ENCODE assay signal across 16 cellular contexts in the genomic region with DNA sequence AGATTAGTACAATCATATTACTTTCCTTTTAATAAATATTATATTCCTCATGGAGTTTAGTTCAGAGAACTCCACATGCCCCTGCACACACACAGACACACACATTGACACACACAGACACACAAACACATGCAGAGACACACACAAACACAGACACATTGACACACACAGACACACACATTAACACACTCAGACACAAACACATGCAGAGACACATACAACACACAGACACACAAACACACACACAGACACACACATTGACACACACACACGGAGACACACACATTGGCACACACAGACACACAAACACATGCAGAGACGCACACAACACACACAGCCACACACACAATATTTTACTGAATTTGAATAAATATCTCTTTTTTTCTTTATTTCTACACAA. TPM values are rescaled to one million over a fixed set of nuclear protein-coding genes. Genes with fewer than 3 reads are reported as not detected.
DNase-seq lines count a peak whose midpoint lies in the region; FAIRE-seq and TF ChIP-seq lines count a peak whose summit lies in the region.
"Had no signal": no experiment of that assay in that cellular context is flagged by ENCODE, and none has a peak within 500 bp of the region (broad histone marks: within the 10 kb centered on the region; RNA-seq: fewer than 3 reads in every experiment).

No MANE protein-coding gene starts in this region.

- H3K9me3 ChIP-seq in CD8-positive, alpha-beta memory T cell (ENCODE audit: low read length): no peaks in the 10 kb centered on the region
- H3K9me3 ChIP-seq in H1 (ENCODE audit: insufficient read depth in 2 of 2, low read depth in 1 of 2, low read length in 1 of 2) (no peaks in the 10 kb centered on the region), trophoblast cell (ENCODE audit: insufficient read depth, low read depth, low read length) (no peaks in the 10 kb centered on the region)
- H3K9me3 ChIP-seq: BLaER1 had no signal

- peak overlapping the region in 1 of 7 donors; percentile 38 for H3K4me3 Mint-ChIP-seq in CD8-positive, alpha-beta memory T cell
- H3K4me3 Mint-ChIP-seq in immature natural killer cell: no peak overlapping the region
- H3K4me3 Mint-ChIP-seq: CD4-positive, alpha-beta memory T cell had no signal

- POLR2A ChIA-PET in CD8-positive, alpha-beta memory T cell (lab: Charles Lee): no interaction called here
- POLR2A ChIA-PET in HEK293T (lab: Yijun Ruan, JAX): no interaction called here
- POLR2A ChIA-PET in H1 (lab: Charles Lee; ENCODE audit: partially characterized antibody): no interaction called here

- H3K36me3 Mint-ChIP-seq in CD8-positive, alpha-beta memory T cell: no peaks in the 10 kb centered on the region
- H3K36me3 Mint-ChIP-seq in immature natural killer cell: no peaks in the 10 kb centered on the region
- H3K36me3 Mint-ChIP-seq: CD4-positive, alpha-beta memory T cell had no signal

- no peak for TF ChIP-seq POLR2A in H1 (IDR thresholded peaks at IDR 0.05; ENCODE audit: control extremely low read depth in 1 of 2, low read depth in 2 of 2, low read length in 2 of 2)

- DNase-seq in CD8-positive, alpha-beta memory T cell: no peak
- DNase-seq in HEK293T (ENCODE audit: extremely low spot score): no peak
- no peak for DNase-seq in H1 (ENCODE audit: low read depth in 1 of 2, low spot score in 2 of 2)
- DNase-seq in trophoblast cell: no peak
- no peak for DNase-seq in immature natural killer cell
- no peak for DNase-seq in NCI-H187 (lab: John Stamatoyannopoulos, UW)
- DNase-seq in stimulated activated CD4-positive, alpha-beta T cell treated with anti-CD3 and anti-CD28 coated beads, Interleukin-1b, Interleukin-23, amount 100 ng/mL, for 48 hours: no peak
- no peak for DNase-seq in NCI-H1092 treated with DMSO at 0.1 percent for 48 hours (lab: John Stamatoyannopoulos, UW)
- DNase-seq: CD4-positive, alpha-beta memory T cell; KG1; NCI-H1417 treated with DMSO at 0.1 percent for 48 hours; NCI-H1930; NCI-H345; NCI-H524 treated with DMSO at 0.1 percent for 48 hours had no signal

- no peak for FAIRE-seq in H1 (lab: Jason Lieb, UNC)
- FAIRE-seq: H54 had no signal

- H3K4me1 ChIP-seq in CD8-positive, alpha-beta memory T cell (ENCODE audit: insufficient read depth, low read length): no peaks in the 10 kb centered on the region
- H3K4me1 ChIP-seq in H1 (replicated peaks in 1 of 4; ENCODE audit: control insufficient read depth in 3 of 4, insufficient read depth in 4 of 4, low read length in 3 of 4) (0 out of 7 replicates have a peak, but pooled peaks cover 0 to 2% (median 0%) of the 10 kb centered on the region in 4 experiments), trophoblast cell (ENCODE audit: control insufficient read depth in 1 of 2, insufficient read depth in 2 of 2, low read length in 2 of 2) (peaks cover 0 to 2% of the 10 kb centered on the region in 2 experiments)

- no peak overlapping the region for H3K4me3 ChIP-seq in CD8-positive, alpha-beta memory T cell (ENCODE audit: low read length)
- H3K4me3 ChIP-seq in H1 (ENCODE audit: extremely low read depth in 1 of 4, insufficient read depth in 2 of 4, low read depth in 3 of 4, low read length in 4 of 4): no peak overlapping the region
- peak overlapping the region; percentile 37 for H3K4me3 ChIP-seq in trophoblast cell (ENCODE audit: low read depth, low read length)
- H3K4me3 ChIP-seq: BLaER1 had no signal

- no peaks in the 10 kb centered on the region for H3K79me1 ChIP-seq in H1 (ENCODE audit: low read depth, low read length)
- peaks cover 2% of the 10 kb centered on the region for H3K79me1 ChIP-seq in trophoblast cell (ENCODE audit: low read length)

- CTCF ChIA-PET in CD8-positive, alpha-beta memory T cell (lab: Charles Lee): no interaction called here
- CTCF ChIA-PET in HEK293T (lab: Yijun Ruan, JAX): no interaction called here
- CTCF ChIA-PET in H1 (lab: Charles Lee; ENCODE audit: partially characterized antibody): no interaction called here

- H3K9me3 Mint-ChIP-seq in CD8-positive, alpha-beta memory T cell: no peaks in the 10 kb centered on the region
- no peaks in the 10 kb centered on the region for H3K9me3 Mint-ChIP-seq in immature natural killer cell
- H3K9me3 Mint-ChIP-seq: CD4-positive, alpha-beta memory T cell had no signal

- no peak for TF ChIP-seq CTCF in H1 (IDR thresholded peaks at IDR 0.05; ENCODE audit: control extremely low read depth in 1 of 3, insufficient read depth in 1 of 3, low read depth in 1 of 3, low read length in 3 of 3)

- no peaks in the 10 kb centered on the region for H3K27me3 ChIP-seq in CD8-positive, alpha-beta memory T cell (ENCODE audit: insufficient read depth, low read length, poor library complexity, severe bottlenecking)
- no peaks in the 10 kb centered on the region for H3K27me3 ChIP-seq in H1 (replicated peaks in 1 of 4; ENCODE audit: control insufficient read depth in 3 of 4, extremely low read depth in 1 of 4, insufficient read depth in 3 of 4, low read length in 3 of 4)
- no peaks in the 10 kb centered on the region for H3K27me3 ChIP-seq in trophoblast cell (ENCODE audit: insufficient read depth, low read length)
- H3K27me3 ChIP-seq: BLaER1 had no signal

- no peak overlapping the region for H3K4ac ChIP-seq in H1 (replicated peaks; ENCODE audit: insufficient read length, low read depth, low read length)
- H3K4ac ChIP-seq in trophoblast cell (ENCODE audit: low read depth, low read length): no peak overlapping the region

- WGBS in H1 (ENCODE audit: extremely low coverage in 1 of 2, insufficient coverage in 1 of 2, insufficient read length in 1 of 2, insufficient replicate concordance in 2 of 2, low coverage in 1 of 2, low lambda C conversion rate in 2 of 2, missing lambda C conversion rate in 1 of 2), 2 experiments: 79% methylated on average over 2 of the region's 2 CpGs; no CpG with 5 or more reads in 1 of the 2 experiments
- no CpG with 5 or more reads among the region's 2 CpGs for WGBS in trophoblast cell (ENCODE audit: extremely low coverage, insufficient coverage, insufficient read length)

- no peak overlapping the region for H3K27ac Mint-ChIP-seq in CD8-positive, alpha-beta memory T cell
- H3K27ac Mint-ChIP-seq in immature natural killer cell: no peak overlapping the region
- H3K27ac Mint-ChIP-seq: CD4-positive, alpha-beta memory T cell had no signal

- H3K79me2 ChIP-seq in H1 (ENCODE audit: control insufficient read depth in 1 of 2, insufficient read depth in 2 of 2, low read length in 2 of 2) (no peaks in the 10 kb centered on the region), trophoblast cell (ENCODE audit: control insufficient read depth, insufficient read depth, low read length, poor library complexity) (no peaks in the 10 kb centered on the region)

- H2BK12ac ChIP-seq in H1 (ENCODE audit: low read depth, low read length) (0 out of 2 replicates have a peak overlapping the region, but pooled peaks have one; percentile 68), trophoblast cell (ENCODE audit: low read length) (no peak overlapping the region)

- H3K14ac ChIP-seq in H1 (ENCODE audit: insufficient read length) (no peak overlapping the region), trophoblast cell (ENCODE audit: low read length) (no peak overlapping the region)

- H4K12ac ChIP-seq in trophoblast cell (ENCODE audit: low read depth, low read length): no peak overlapping the region

- peaks cover 0 to 4% (median 4%) of the 10 kb centered on the region in 3 donors for H3K4me1 Mint-ChIP-seq in CD8-positive, alpha-beta memory T cell
- peaks cover 0 to 5% of the 10 kb centered on the region in 2 donors for H3K4me1 Mint-ChIP-seq in immature natural killer cell

- no peaks in the 10 kb centered on the region for H3K36me3 ChIP-seq in CD8-positive, alpha-beta memory T cell (ENCODE audit: insufficient read depth, low read length)
- H3K36me3 ChIP-seq in H1 (ENCODE audit: control insufficient read depth in 2 of 4, insufficient read depth in 4 of 4, low read length in 3 of 4) (no peaks in the 10 kb centered on the region), trophoblast cell (ENCODE audit: control insufficient read depth in 1 of 2, insufficient read depth in 2 of 2, low read length in 2 of 2) (no peaks in the 10 kb centered on the region)
- H3K36me3 ChIP-seq: BLaER1 had no signal

- H3K18ac ChIP-seq in H1 (ENCODE audit: extremely low read depth, low read length): no peak overlapping the region; the same call in 1 of the 2 replicates
- H3K18ac ChIP-seq in trophoblast cell (ENCODE audit: low read length): no peak overlapping the region

- no peak overlapping the region; the same call in 1 of the 2 replicates for H2BK20ac ChIP-seq in H1 (ENCODE audit: low read length)

- H4K91ac ChIP-seq in H1 (replicated peaks; ENCODE audit: insufficient read length, low read length): peak overlapping the region; percentile 73
- H4K91ac ChIP-seq in trophoblast cell (ENCODE audit: low read depth, low read length): no peak overlapping the region

- no peak for TF ChIP-seq EP300 in H1 (IDR thresholded peaks at IDR 0.05; ENCODE audit: borderline replicate concordance in 1 of 2, low read depth in 2 of 2, low read length in 2 of 2)

- H3K9ac ChIP-seq in H1 (replicated peaks in 1 of 4; ENCODE audit: extremely low read depth in 1 of 4, low read depth in 3 of 4, low read length in 3 of 4): no peak overlapping the region
- no peak overlapping the region for H3K9ac ChIP-seq in trophoblast cell (ENCODE audit: low read length)

- H2AFZ ChIP-seq in H1 (ENCODE audit: low read length) (no peak overlapping the region), trophoblast cell (ENCODE audit: insufficient read depth, low read length, poor library complexity) (no peak overlapping the region)

- H2AK5ac ChIP-seq in H1 (ENCODE audit: low read depth, low read length) (peak overlapping the region; percentile 100), trophoblast cell (ENCODE audit: low read length) (no peak overlapping the region)

- H3K56ac ChIP-seq in H1 (replicated peaks; ENCODE audit: insufficient read length, low read depth, low read length): no peak overlapping the region

- peaks cover 3% of the 10 kb centered on the region; the same call in 1 of the 2 replicates for H3K23me2 ChIP-seq in H1 (ENCODE audit: low read depth, low read length)

- no peak for TF ChIP-seq RAD21 in H1 (IDR thresholded peaks at IDR 0.05 in 1 of 2, conservative IDR thresholded peaks at IDR 0.05 in 1 of 2; ENCODE audit: low read depth in 2 of 2, low read length in 2 of 2)

- H3K23ac ChIP-seq in H1 (ENCODE audit: insufficient read length) (no peak overlapping the region), trophoblast cell (ENCODE audit: low read length) (no peak overlapping the region)

- H3K27me3 Mint-ChIP-seq in CD8-positive, alpha-beta memory T cell: peaks cover 0 to 7% of the 10 kb centered on the region in 2 donors
- H3K27me3 Mint-ChIP-seq in immature natural killer cell (ENCODE audit: low read depth in 3 of 3): peaks cover 0 to 3% (median 2%) of the 10 kb centered on the region in 3 donors

- H4K20me1 ChIP-seq in H1 (replicated peaks in 1 of 2; ENCODE audit: control insufficient read depth in 1 of 2, insufficient read depth in 2 of 2, low read length in 2 of 2): peaks cover 0 to 2% of the 10 kb centered on the region in 2 experiments
- H4K20me1 ChIP-seq: BLaER1 had no signal

- H3K4me2 ChIP-seq in H1 (ENCODE audit: insufficient read depth in 1 of 2, low read depth in 2 of 2, low read length in 2 of 2) (no peak overlapping the region), trophoblast cell (ENCODE audit: low read length) (no peak overlapping the region)

- no peak overlapping the region for H4K5ac ChIP-seq in H1 (ENCODE audit: insufficient read length, low read depth, low read length)

- H4K8ac ChIP-seq in H1 (ENCODE audit: extremely low read depth, insufficient read depth, low read length) (no peak overlapping the region; the same call in 1 of the 2 replicates), trophoblast cell (ENCODE audit: low read depth, low read length) (no peak overlapping the region)

- H2BK15ac ChIP-seq in H1 (ENCODE audit: low read length): peak overlapping the region; percentile 100; the same call in 1 of the 2 replicates

- H2BK5ac ChIP-seq in H1 (ENCODE audit: low read depth, low read length): no peak overlapping the region
- no peak overlapping the region for H2BK5ac ChIP-seq in trophoblast cell (ENCODE audit: low read depth, low read length, poor library complexity)

- H3K27ac ChIP-seq in CD8-positive, alpha-beta memory T cell (ENCODE audit: low read depth, low read length): peak overlapping the region; percentile 63
- H3K27ac ChIP-seq in H1 (ENCODE audit: low read depth, low read length) (no peak overlapping the region), trophoblast cell (ENCODE audit: low read depth, low read length) (no peak overlapping the region)

- H2BK120ac ChIP-seq in H1 (replicated peaks; ENCODE audit: low read depth, low read length) (no peak overlapping the region), trophoblast cell (ENCODE audit: insufficient read depth, low read length, poor library complexity) (no peak overlapping the region)

RNA-seq across cellular contexts. Expression of gene SCARB1, which starts 12.5 kb away (rescaled TPM):
- total RNA-seq in CD8-positive, alpha-beta memory T cell: 10 to 100 TPM; 20.4 to 21.6 TPM
- polyA plus RNA-seq in CD8-positive, alpha-beta memory T cell: 3.6 TPM
- 57.1 and 58.0 TPM in 2 replicates for total RNA-seq in H1 (2021; fragmentation: NEBNext Ultra II Directional; extraction: Animal tissue kit (Norgen Biotek cat#: 25700))
- polyA plus RNA-seq in H1 (2011; rRNA removed) (45.3 and 70.7 TPM in 2 replicates), immature natural killer cell (10 to 100 TPM in 1 of 3 donors, 1 to 10 TPM in 2; 1.3 to 10.5 (median 2.4) TPM)
- polyA plus RNA-seq in H1 (2011; cell fraction: cytosol; rRNA removed): 49.4 TPM
- polyA plus RNA-seq in H1 (2011; cell fraction: nucleus; rRNA removed): 108 TPM
- 52.4 to 76.7 TPM (median 66.8 TPM) in 4 replicates for polyA plus RNA-seq in H1 (2012, experiment 1 of 2)
- 40.2 TPM for polyA plus RNA-seq in H1 (2012, experiment 2 of 2)
- polyA plus RNA-seq in H1 (2013, experiment 1 of 2): 81.2 TPM
- polyA plus RNA-seq in H1 (2013, experiment 2 of 2): 90.5 TPM
- polyA minus RNA-seq in H1 (2011; rRNA and poly(A)+ RNA removed): 52.9 and 55.6 TPM in 2 replicates
- polyA minus RNA-seq in H1 (2011; cell fraction: cytosol; rRNA and poly(A)+ RNA removed): 28.3 TPM
- 31.4 TPM for polyA minus RNA-seq in H1 (2011; cell fraction: nucleus; rRNA and poly(A)+ RNA removed)
- 102 and 105 TPM in 2 replicates for polyA plus RNA-seq in trophoblast cell (2013)

RNA-seq across cellular contexts. Expression of gene UBC, which starts 38.3 kb away (rescaled TPM):
- total RNA-seq in CD8-positive, alpha-beta memory T cell: 100 to 1,000 TPM; 839 to 849 TPM
- polyA plus RNA-seq in CD8-positive, alpha-beta memory T cell: 1,913 TPM
- 559 and 571 TPM in 2 replicates for total RNA-seq in H1 (2021; fragmentation: NEBNext Ultra II Directional; extraction: Animal tissue kit (Norgen Biotek cat#: 25700))
- polyA plus RNA-seq in H1 (2011; rRNA removed) (366 and 749 TPM in 2 replicates), immature natural killer cell (1,000 to 10,000 TPM in 2 of 3 donors, 100 to 1,000 TPM in 1; 977 to 1,715 (median 1,389) TPM)
- polyA plus RNA-seq in H1 (2011; cell fraction: cytosol; rRNA removed): 933 TPM
- polyA plus RNA-seq in H1 (2011; cell fraction: nucleus; rRNA removed): 730 TPM
- 760 to 816 TPM (median 784 TPM) in 4 replicates for polyA plus RNA-seq in H1 (2012, experiment 1 of 2)
- 361 TPM for polyA plus RNA-seq in H1 (2012, experiment 2 of 2)
- 525 TPM for polyA plus RNA-seq in H1 (2013, experiment 1 of 2)
- polyA plus RNA-seq in H1 (2013, experiment 2 of 2): 524 TPM
- polyA minus RNA-seq in H1 (2011; rRNA and poly(A)+ RNA removed): 622 and 655 TPM in 2 replicates
- 263 TPM for polyA minus RNA-seq in H1 (2011; cell fraction: cytosol; rRNA and poly(A)+ RNA removed)
- polyA minus RNA-seq in H1 (2011; cell fraction: nucleus; rRNA and poly(A)+ RNA removed): 233 TPM
- 1,300 and 1,363 TPM in 2 replicates for polyA plus RNA-seq in trophoblast cell (2013)
